In the genomic region with DNA sequence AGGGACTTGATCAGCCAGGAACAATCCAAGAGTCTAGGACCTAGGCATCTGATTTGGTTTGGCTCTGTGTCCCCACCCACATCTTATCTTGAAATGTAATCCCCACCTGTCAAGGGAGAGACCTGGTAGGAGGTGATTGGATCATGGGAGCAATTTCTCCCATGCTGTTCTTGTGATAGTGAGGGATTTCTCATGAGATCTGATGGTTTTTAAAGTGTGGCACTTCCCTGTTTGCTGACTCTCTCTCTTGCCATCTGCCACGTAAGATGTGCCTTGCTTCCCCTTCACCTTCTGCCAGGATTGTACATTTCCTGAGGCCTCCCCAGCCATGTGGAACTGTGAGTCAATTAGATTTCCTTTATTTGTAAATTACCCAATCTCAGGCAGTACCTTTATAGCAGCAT, we compare ENCODE assay signal across 1 cellular context.
TF ChIP-seq lines count a peak whose summit lies in the region.

No MANE protein-coding gene starts in this region.

TF ChIP-seq in SK-N-SH treated with all-trans-retinoic acid at 6 μM for 48 hours, 23 proteins besides CTCF, POLR2A, EP300 and RAD21 (continued from another document):
- TF ChIP-seq ZNF565 (CRISPR knock-in tag; conservative IDR thresholded peaks at IDR 0.05; ENCODE audit: low read depth), result no peak
- TF ChIP-seq ZFP30 (CRISPR knock-in tag; IDR thresholded peaks at IDR 0.05), result no peak
- TF ChIP-seq GLIS3 (CRISPR knock-in tag; IDR thresholded peaks at IDR 0.05), result no peak
- TF ChIP-seq, protein P1, sequence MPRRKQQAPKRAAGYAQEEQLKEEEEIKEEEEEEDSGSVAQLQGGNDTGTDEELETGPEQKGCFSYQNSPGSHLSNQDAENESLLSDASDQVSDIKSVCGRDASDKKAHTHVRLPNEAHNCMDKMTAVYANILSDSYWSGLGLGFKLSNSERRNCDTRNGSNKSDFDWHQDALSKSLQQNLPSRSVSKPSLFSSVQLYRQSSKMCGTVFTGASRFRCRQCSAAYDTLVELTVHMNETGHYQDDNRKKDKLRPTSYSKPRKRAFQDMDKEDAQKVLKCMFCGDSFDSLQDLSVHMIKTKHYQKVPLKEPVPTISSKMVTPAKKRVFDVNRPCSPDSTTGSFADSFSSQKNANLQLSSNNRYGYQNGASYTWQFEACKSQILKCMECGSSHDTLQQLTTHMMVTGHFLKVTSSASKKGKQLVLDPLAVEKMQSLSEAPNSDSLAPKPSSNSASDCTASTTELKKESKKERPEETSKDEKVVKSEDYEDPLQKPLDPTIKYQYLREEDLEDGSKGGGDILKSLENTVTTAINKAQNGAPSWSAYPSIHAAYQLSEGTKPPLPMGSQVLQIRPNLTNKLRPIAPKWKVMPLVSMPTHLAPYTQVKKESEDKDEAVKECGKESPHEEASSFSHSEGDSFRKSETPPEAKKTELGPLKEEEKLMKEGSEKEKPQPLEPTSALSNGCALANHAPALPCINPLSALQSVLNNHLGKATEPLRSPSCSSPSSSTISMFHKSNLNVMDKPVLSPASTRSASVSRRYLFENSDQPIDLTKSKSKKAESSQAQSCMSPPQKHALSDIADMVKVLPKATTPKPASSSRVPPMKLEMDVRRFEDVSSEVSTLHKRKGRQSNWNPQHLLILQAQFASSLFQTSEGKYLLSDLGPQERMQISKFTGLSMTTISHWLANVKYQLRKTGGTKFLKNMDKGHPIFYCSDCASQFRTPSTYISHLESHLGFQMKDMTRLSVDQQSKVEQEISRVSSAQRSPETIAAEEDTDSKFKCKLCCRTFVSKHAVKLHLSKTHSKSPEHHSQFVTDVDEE (CRISPR knock-in tag; IDR thresholded peaks at IDR 0.05), result no peak
- TF ChIP-seq ARNTL (CRISPR knock-in tag; IDR thresholded peaks at IDR 0.05; ENCODE audit: borderline replicate concordance, low read depth), result no peak
- TF ChIP-seq PPARA (CRISPR knock-in tag; IDR thresholded peaks at IDR 0.05; ENCODE audit: borderline replicate concordance), result no peak
TF ChIP-seq in SK-N-SH treated with all-trans-retinoic acid at 6 μM for 48 hours: peak in this region for 0.
